ENCODE assay signal across 11 cellular contexts in the genomic region with DNA sequence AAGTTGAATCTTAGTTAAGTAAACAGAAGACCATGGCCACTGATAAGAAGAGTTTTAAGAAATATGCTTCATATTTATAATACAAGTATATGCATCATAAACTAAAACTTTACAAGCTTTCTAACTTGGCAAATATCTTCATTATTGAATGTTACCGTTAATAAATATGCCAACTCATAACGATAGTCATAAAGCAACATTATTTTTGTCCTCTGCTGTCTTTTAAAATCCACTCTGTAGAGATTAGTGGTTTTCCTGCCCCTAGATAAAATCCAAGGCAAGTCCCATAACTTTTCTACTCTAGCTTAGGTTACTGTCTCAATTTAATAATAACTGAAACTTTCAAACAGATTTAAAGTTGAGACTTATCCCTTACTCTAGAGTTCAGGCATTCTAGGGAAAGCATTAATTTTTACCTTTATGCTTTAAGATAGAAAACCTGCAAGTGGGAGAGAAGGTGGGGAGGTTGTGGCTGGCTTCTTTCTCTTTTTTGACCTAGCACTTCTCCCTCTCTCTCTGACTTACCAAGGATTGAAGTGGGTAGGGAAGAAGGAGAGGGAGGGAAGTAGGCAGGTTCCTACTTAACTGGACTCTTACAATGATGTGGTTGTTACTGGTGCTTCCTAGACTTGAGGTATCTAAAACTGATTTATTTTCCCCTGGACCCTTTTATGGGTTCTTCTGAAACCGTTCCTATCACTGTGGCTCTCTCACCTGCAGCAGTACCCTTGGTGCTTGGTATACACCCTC. TPM values are rescaled to one million over a fixed set of nuclear protein-coding genes. Genes with fewer than 3 reads are reported as not detected.
A peak's percentile ranks its signal among the peaks of the same experiment; 100 is the strongest.
DNase-seq lines count a peak whose midpoint lies in the region; ATAC-seq and TF ChIP-seq lines count a peak whose summit lies in the region.
"Had no signal": no experiment of that assay in that cellular context is flagged by ENCODE, and none has a peak within 500 bp of the region (broad histone marks: within the 10 kb centered on the region; RNA-seq: fewer than 3 reads in every experiment).

No MANE protein-coding gene starts in this region.

- ATAC-seq in right cardiac atrium (no peak), Right ventricle myocardium inferior (no peak)
- no peak for ATAC-seq in activated naive CD4-positive, alpha-beta T cell treated with anti-CD3 and anti-CD28 coated beads, Interleukin-2, amount 50 U/mL, for 72 hours

- no peak overlapping the region for H4K8ac ChIP-seq in mesendoderm (ENCODE audit: low read depth, low read length)
- H4K8ac ChIP-seq in neuronal stem cell (ENCODE audit: low read depth, low read length) = no peak overlapping the region

- H3K4me3 ChIP-seq in right cardiac atrium (ENCODE audit: low read length) (no peak overlapping the region), mesendoderm (ENCODE audit: low read length) (no peak overlapping the region), uterus (no peak overlapping the region), neuronal stem cell (ENCODE audit: low read length in 2 of 2) (no peak overlapping the region)
- H3K4me3 ChIP-seq: esophagus muscularis mucosa had no signal

- no peak overlapping the region for H4K91ac ChIP-seq in neuronal stem cell (ENCODE audit: low read depth, low read length, poor library complexity)

- H3K4me1 ChIP-seq in right cardiac atrium (ENCODE audit: control insufficient read depth, insufficient read depth, low read length) (peaks cover 7% of the 10 kb centered on the region), mesendoderm (ENCODE audit: control insufficient read depth, low read depth, low read length) (peaks cover under 1% of the 10 kb centered on the region), uterus (peaks cover 0 to 3% of the 10 kb centered on the region in 2 donors), neuronal stem cell (ENCODE audit: control insufficient read depth in 2 of 2, insufficient read depth in 1 of 2, low read depth in 1 of 2, low read length in 2 of 2) (peaks cover 0 to 2% of the 10 kb centered on the region in 2 donors)

- DNase-seq in right cardiac atrium (no peak), Right ventricle myocardium inferior (ENCODE audit: missing footprints) (no peak), mesendoderm (no peak), uterus (no peak), activated gamma-delta T cell treated with Interleukin-2 at 50 U/mL for 16 hours (no peak), neuronal stem cell (ENCODE audit: low spot score) (no peak), midbrain (lab: John Stamatoyannopoulos, UW) (no peak)
- DNase-seq in activated naive CD4-positive, alpha-beta T cell treated with anti-CD3 and anti-CD28 coated beads, Interleukin-2, amount 50 U/mL, for 72 hours (ENCODE audit: low spot score in 2 of 2) = no peak
- DNase-seq: NCI-H1436, SHP77 had no signal

- TF ChIP-seq POLR2A in uterus (IDR thresholded peaks at IDR 0.05) = no peak

- H3K23ac ChIP-seq in mesendoderm (ENCODE audit: low read length) (no peak overlapping the region), neuronal stem cell (ENCODE audit: low read depth, low read length, poor library complexity) (no peak overlapping the region)

- peak overlapping the region; percentile 70 to 94 for H3K27ac Mint-ChIP-seq in activated naive CD4-positive, alpha-beta T cell treated with anti-CD3 and anti-CD28 coated beads, Interleukin-2, amount 50 U/mL, for 72 hours

- H3K79me1 ChIP-seq in mesendoderm (ENCODE audit: low read length) (peaks cover under 1% of the 10 kb centered on the region), neuronal stem cell (ENCODE audit: low read depth, low read length) (no peaks in the 10 kb centered on the region)

- H3K27ac ChIP-seq in right cardiac atrium (ENCODE audit: low read length) (peak overlapping the region; percentile 52), mesendoderm (ENCODE audit: low read depth, low read length) (no peak overlapping the region), uterus (peak overlapping the region; percentile 44 to 64), neuronal stem cell (replicated peaks; ENCODE audit: low read length) (no peak overlapping the region)

- H3K9me3 ChIP-seq in right cardiac atrium (ENCODE audit: control insufficient read depth, low read length) (no peaks in the 10 kb centered on the region), uterus (no peaks in the 10 kb centered on the region), neuronal stem cell (replicated peaks in 1 of 2; ENCODE audit: control insufficient read depth in 2 of 2, insufficient read depth in 1 of 2, low read depth in 1 of 2, low read length in 2 of 2) (peaks cover 0 to 10% of the 10 kb centered on the region in 2 donors)
- H3K9me3 ChIP-seq: esophagus muscularis mucosa had no signal

- H3K79me2 ChIP-seq in mesendoderm (ENCODE audit: control insufficient read depth, insufficient read depth, low read length) = no peaks in the 10 kb centered on the region

- H2AFZ ChIP-seq in neuronal stem cell (ENCODE audit: low read length) = no peak overlapping the region

- H3K27me3 ChIP-seq in right cardiac atrium (ENCODE audit: control insufficient read depth, insufficient read depth) (no peaks in the 10 kb centered on the region), mesendoderm (ENCODE audit: insufficient read depth, low read length, poor library complexity) (no peaks in the 10 kb centered on the region), uterus (no peaks in the 10 kb centered on the region), neuronal stem cell (ENCODE audit: control insufficient read depth in 3 of 3, insufficient read depth in 3 of 3, low read depth in 1 of 3, low read length in 3 of 3) (no peaks in the 10 kb centered on the region)
- H3K27me3 ChIP-seq: esophagus muscularis mucosa had no signal

- no peaks in the 10 kb centered on the region for H3K36me3 ChIP-seq in mesendoderm (ENCODE audit: control insufficient read depth, insufficient read depth, low read length)
- no peaks in the 10 kb centered on the region for H3K36me3 ChIP-seq in uterus
- peaks cover 1 to 82% of the 10 kb centered on the region in 2 donors for H3K36me3 ChIP-seq in neuronal stem cell (replicated peaks in 1 of 2; ENCODE audit: control insufficient read depth in 2 of 2, insufficient read depth in 2 of 2, low read length in 2 of 2)

- H2BK5ac ChIP-seq in mesendoderm (ENCODE audit: low read length) = no peak overlapping the region
- H2BK5ac ChIP-seq in neuronal stem cell (ENCODE audit: low read length) = no peak overlapping the region

- H3K18ac ChIP-seq in mesendoderm (ENCODE audit: low read length) = no peak overlapping the region
- H3K18ac ChIP-seq in neuronal stem cell (ENCODE audit: low read length) = no peak overlapping the region

- H4K5ac ChIP-seq in mesendoderm (ENCODE audit: low read length) = no peak overlapping the region

- H2BK12ac ChIP-seq in neuronal stem cell (ENCODE audit: low read length) = no peak overlapping the region

- H2BK120ac ChIP-seq in mesendoderm (ENCODE audit: low read depth, low read length) (no peak overlapping the region), neuronal stem cell (ENCODE audit: low read depth, low read length) (no peak overlapping the region)

- no peaks in the 10 kb centered on the region for H3K9me3 Mint-ChIP-seq in activated naive CD4-positive, alpha-beta T cell treated with anti-CD3 and anti-CD28 coated beads, Interleukin-2, amount 50 U/mL, for 72 hours

- 51% methylated on average over 3 of the region's 3 CpGs for whole genome bisulfite sequencing in right cardiac atrium
- WGBS in mesendoderm (ENCODE audit: extremely low coverage, insufficient coverage, low lambda C conversion rate) = no CpG with 5 or more reads among the region's 3 CpGs
- WGBS in neuronal stem cell (ENCODE audit: extremely low coverage in 2 of 2, insufficient read length in 2 of 2, insufficient replicate concordance in 1 of 2), 2 donors = no CpG with 5 or more reads among the region's 3 CpGs

- H2BK15ac ChIP-seq in mesendoderm (replicated peaks; ENCODE audit: low read depth) (no peak overlapping the region), neuronal stem cell (ENCODE audit: low read length) (no peak overlapping the region)

- no peak overlapping the region for H2AK5ac ChIP-seq in mesendoderm (ENCODE audit: low read length)
- H2AK5ac ChIP-seq in neuronal stem cell (ENCODE audit: low read depth, low read length) = no peak overlapping the region

- H3K9ac ChIP-seq in mesendoderm (ENCODE audit: low read length) (no peak overlapping the region), neuronal stem cell (ENCODE audit: low read depth, low read length, poor library complexity) (no peak overlapping the region)

- H3K4me2 ChIP-seq in mesendoderm (ENCODE audit: low read length) (no peak overlapping the region), neuronal stem cell (ENCODE audit: insufficient read depth, low read length, poor library complexity, severe bottlenecking) (no peak overlapping the region)

- peak overlapping the region; percentile 36 for H3K4ac ChIP-seq in mesendoderm (ENCODE audit: low read depth, low read length)
- H3K4ac ChIP-seq in neuronal stem cell (ENCODE audit: low read length) = no peak overlapping the region

- TF ChIP-seq CTCF in uterus (IDR thresholded peaks at IDR 0.05) = no peak

- H3K56ac ChIP-seq in mesendoderm (ENCODE audit: low read length) = no peak overlapping the region

- intact Hi-C loops in right cardiac atrium (cut with DNase I) (no loop called here), Right ventricle myocardium inferior (cut with DNase I) (loop anchor here (10.0 kb wide), 1 partner anchor 825 kb away; the partner anchor contains the start of gene TTC1), uterus (cut with DNase I; ENCODE audit: low total_unique reads) (no loop called here)

- H3K14ac ChIP-seq in neuronal stem cell (ENCODE audit: low read length) = no peak overlapping the region

- peaks cover 1 to 20% of the 10 kb centered on the region in 2 donors for H3K36me3 Mint-ChIP-seq in activated naive CD4-positive, alpha-beta T cell treated with anti-CD3 and anti-CD28 coated beads, Interleukin-2, amount 50 U/mL, for 72 hours

RNA-seq across cellular contexts. Expression of gene RNF145, which starts 29.6 kb away (rescaled TPM):
- total RNA-seq in right cardiac atrium (10 to 100 TPM; 26.3 to 31.9 (median 28.0) TPM), Right ventricle myocardium inferior (21.9 TPM), uterus (10 to 100 TPM; 20.2 to 78.2 (median 73.6) TPM)
- polyA plus RNA-seq in right cardiac atrium = 16.4 TPM
- total RNA-seq in activated naive CD4-positive, alpha-beta T cell treated with anti-CD3 and anti-CD28 coated beads, Interleukin-2, amount 50 U/mL, for 72 hours = 10 to 100 TPM; 56.2 to 73.0 TPM
- polyA plus RNA-seq in mesendoderm (2013, experiment 1 of 2) = 64.9 TPM
- polyA plus RNA-seq in mesendoderm (2013, experiment 2 of 2) = 62.8 TPM
- polyA plus RNA-seq in neuronal stem cell (2013, experiment 1 of 2) = 84.3 TPM
- polyA plus RNA-seq in neuronal stem cell (2013, experiment 2 of 2) = 85.4 TPM

Comparison
In these comparisons a context has a peak if more than half of its experiments do, and no peak if none do; other contexts are left out.
1. H3K27ac ChIP-seq: peak in right cardiac atrium (single experiment) and uterus (2 of 2); none in mesendoderm (single experiment) and neuronal stem cell (single experiment).